Comparison of ENCODE assay signal across 24 cellular contexts in the genomic region with DNA sequence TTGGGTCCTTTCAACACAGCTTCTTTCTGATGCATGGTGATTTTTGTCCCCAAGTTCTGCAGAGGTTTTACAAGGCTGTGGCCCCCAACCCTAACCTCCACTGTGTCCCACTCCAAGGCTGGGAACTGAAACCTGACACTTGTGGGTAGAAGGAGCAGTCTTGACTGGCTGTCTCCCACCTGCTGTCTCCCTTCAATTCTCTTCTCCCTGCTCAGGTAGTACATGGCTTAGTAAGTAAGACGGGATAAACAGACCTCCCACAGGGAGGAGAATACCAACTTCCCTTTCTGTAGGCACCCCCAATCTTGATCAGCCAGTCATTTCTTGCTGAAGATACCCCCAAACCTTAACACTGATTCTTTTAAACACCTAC. TPM values are rescaled to one million over a fixed set of nuclear protein-coding genes. Genes with fewer than 3 reads are reported as not detected.
"Had no signal": no experiment of that assay in that cellular context is flagged by ENCODE, and none has a peak within 500 bp of the region (broad histone marks: within the 10 kb centered on the region; RNA-seq: fewer than 3 reads in every experiment).

No MANE protein-coding gene starts in this region.

- H3K4me2 ChIP-seq: KMS-11, SK-N-SH had no signal

- H3K27ac ChIP-seq: KMS-11 had no signal

- H3K36me3 Mint-ChIP-seq: T-cell had no signal

- H3K27ac Mint-ChIP-seq: IgD-negative memory B cell, T-cell had no signal

- H3K4me3 Mint-ChIP-seq: T-cell had no signal

- ATAC-seq: HepG2, K562, T-cell had no signal

- DNase-seq: Kasumi-1, MM.1S, NCI-H1092 treated with DMSO at 0.1 percent for 48 hours, NCI-H1436, NCI-H187, NCI-H2029, NCI-H2081 treated with DMSO at 0.1 percent for 48 hours, NCI-H2227 treated with DMSO at 0.1 percent for 48 hours, NCI-H526 treated with DMSO at 0.1 percent for 48 hours, NCI-H774, Right ventricle myocardium superior, RPMI8226, SIG-M5, SK-N-SH, SW 1271, T-cell had no signal

- H3K4me3 ChIP-seq: K562 had no signal

- H3K9me3 ChIP-seq: SK-N-SH had no signal

- H3K4me1 Mint-ChIP-seq: IgD-negative memory B cell, T-cell had no signal

- H3K9me2 ChIP-seq: SK-N-SH had no signal

RNA-seq across cellular contexts. Expression of a gene that starts 25.0 kb away (rescaled TPM):
- total RNA-seq: HepG2, HT1080, K562, M059J, NCI-H460, Right ventricle myocardium superior, SK-MEL-5, T-cell had no signal
- polyA plus RNA-seq: HepG2, IgD-negative memory B cell, K562, SK-N-SH had no signal
